ENCODE assay signal across 15 cellular contexts in the genomic region with DNA sequence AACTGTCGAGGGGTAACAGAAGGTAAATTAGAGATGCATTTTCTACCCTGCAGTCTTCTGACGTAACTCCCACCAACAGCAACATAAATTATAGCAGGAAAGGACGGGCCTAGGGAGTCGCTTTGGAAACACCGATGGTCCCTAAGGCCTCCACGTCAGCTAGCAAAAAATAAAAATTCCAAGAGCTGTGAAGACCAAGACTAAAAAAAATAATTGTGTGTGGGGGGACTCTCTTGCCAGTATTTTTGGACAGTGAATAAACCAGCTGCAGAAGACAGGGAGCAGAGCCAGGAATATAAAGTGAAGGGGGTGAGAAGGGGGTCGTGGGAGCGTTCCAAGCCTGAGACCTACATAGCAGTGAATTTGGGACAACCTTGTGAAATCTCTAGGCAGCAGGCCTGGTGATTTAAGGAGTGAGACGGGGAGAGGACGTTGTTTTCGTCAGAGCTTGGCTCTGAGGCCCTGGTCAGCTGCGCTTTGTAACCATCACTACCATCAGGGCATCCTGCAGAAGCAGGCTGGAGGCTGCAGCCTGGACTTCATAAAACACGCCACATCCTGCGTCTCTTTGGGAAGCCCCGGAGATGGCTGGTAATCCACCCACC.
DNase-seq lines count a peak whose midpoint lies in the region; ATAC-seq and TF ChIP-seq lines count a peak whose summit lies in the region.
"Had no signal": no experiment of that assay in that cellular context is flagged by ENCODE, and none has a peak within 500 bp of the region (broad histone marks: within the 10 kb centered on the region; RNA-seq: fewer than 3 reads in every experiment).

No MANE protein-coding gene starts in this region.

- intact Hi-C loops in body of pancreas (cut with DNase I) (no loop called here), testis (cut with DNase I; ENCODE audit: low total_unique reads) (no loop called here)

- H3K9me3 ChIP-seq in body of pancreas (peaks cover 0 to 10% (median 0%) of the 10 kb centered on the region in 3 donors), gastroesophageal sphincter (peaks cover 0 to 16% (median 0%) of the 10 kb centered on the region in 3 donors), testis (no peaks in the 10 kb centered on the region)

- H3K27ac ChIP-seq in body of pancreas, result no peak overlapping the region
- H3K27ac ChIP-seq in gastroesophageal sphincter, result peak overlapping the region; percentile 7 to 76 (median 53)
- H3K27ac ChIP-seq in testis, result peak overlapping the region in 1 of 2 donors; percentile 8
- H3K27ac ChIP-seq: SJSA1, skin epidermis had no signal

- H3K4me3 ChIP-seq in body of pancreas (no peak overlapping the region), gastroesophageal sphincter (no peak overlapping the region), testis (no peak overlapping the region)
- H3K4me3 ChIP-seq: SJSA1, skin epidermis had no signal

- ATAC-seq in body of pancreas, result peak; percentile 73
- ATAC-seq in gastroesophageal sphincter, result peak; percentile 91
- no peak for ATAC-seq in GM21526 (IDR thresholded peaks at IDR 0.05; ENCODE audit: low FRiP score, unreplicated experiment)
- ATAC-seq in HG03432 (IDR thresholded peaks at IDR 0.05; ENCODE audit: unreplicated experiment), result no peak
- ATAC-seq: stimulated activated naive CD8-positive, alpha-beta T cell treated with anti-CD3 and anti-CD28 coated beads, Interleukin-15, Interleukin-2, amounts not matched to agents 100 U/mL and 50 U/mL, for 24 hours had no signal

- TF ChIP-seq POLR2A in body of pancreas (IDR thresholded peaks at IDR 0.05) (no peak), gastroesophageal sphincter (IDR thresholded peaks at IDR 0.05) (no peak), testis (IDR thresholded peaks at IDR 0.05) (no peak)

- WGBS in body of pancreas, 2 donors, result 76 to 85% methylated on average over 15 of the region's 15 CpGs
- 3 to 8% methylated on average over 5 to 8 of the region's 15 CpGs for WGBS in gastroesophageal sphincter (ENCODE audit: low coverage in 1 of 2), 2 donors
- 47 to 61% methylated on average over 15 of the region's 15 CpGs for WGBS in testis, 2 donors

- TF ChIP-seq CTCF in body of pancreas (IDR thresholded peaks at IDR 0.05), result no peak
- TF ChIP-seq CTCF in gastroesophageal sphincter (IDR thresholded peaks at IDR 0.05), result no peak
- TF ChIP-seq CTCF in testis (IDR thresholded peaks at IDR 0.05), result no peak

- no peaks in the 10 kb centered on the region for H3K27me3 ChIP-seq in body of pancreas
- H3K27me3 ChIP-seq in gastroesophageal sphincter, result no peaks in the 10 kb centered on the region
- no peaks in the 10 kb centered on the region for H3K27me3 ChIP-seq in testis
- H3K27me3 ChIP-seq: SJSA1 had no signal

- H3K36me3 ChIP-seq in body of pancreas (replicated peaks in 1 of 2; ENCODE audit: insufficient read depth in 1 of 2, low read depth in 2 of 2) (no peaks in the 10 kb centered on the region), gastroesophageal sphincter (no peaks in the 10 kb centered on the region), testis (ENCODE audit: low read depth, missing control alignments) (no peaks in the 10 kb centered on the region)
- H3K36me3 ChIP-seq: SJSA1 had no signal

- TF ChIP-seq EP300 in gastroesophageal sphincter (IDR thresholded peaks at IDR 0.05), result no peak

- H3K4me1 ChIP-seq in body of pancreas, result no peaks in the 10 kb centered on the region
- H3K4me1 ChIP-seq in gastroesophageal sphincter, result peaks cover 0 to 20% (median 4%) of the 10 kb centered on the region in 3 donors
- H3K4me1 ChIP-seq in testis, result no peaks in the 10 kb centered on the region
- H3K4me1 ChIP-seq: SJSA1 had no signal

- DNase-seq in body of pancreas, result peak; percentile 20 to 58 (median 39)
- peak; percentile 15 for DNase-seq in middle frontal gyrus (ENCODE audit: extremely low spot score, low spot score)
- peak; percentile 85 for DNase-seq in testis
- no peak for DNase-seq in NCI-H1417 (lab: John Stamatoyannopoulos, UW)
- no peak for DNase-seq in germinal center (ENCODE audit: low spot score)
- DNase-seq: activated CD4-positive, alpha-beta memory T cell treated with anti-CD3 and anti-CD28 coated beads, Interleukin-2, amount 10 ng/mL, durations not matched to agents 7 days and 5 days; DMS79; foreskin melanocyte; immature natural killer cell; stimulated activated naive CD8-positive, alpha-beta T cell treated with anti-CD3 and anti-CD28 coated beads, Interleukin-15, Interleukin-2, amounts not matched to agents 100 U/mL and 50 U/mL, for 24 hours had no signal

Comparison
In these comparisons a context has a peak if more than half of its experiments do, and no peak if none do; other contexts are left out.
1. ATAC-seq: peak in body of pancreas (single experiment) and gastroesophageal sphincter (single experiment); none in GM21526 (single experiment) and HG03432 (single experiment).
2. DNase-seq: peak in body of pancreas (4 of 4), middle frontal gyrus (single experiment) and testis (single experiment); none in NCI-H1417 (0 of 3) and germinal center (single experiment).
3. H3K27ac ChIP-seq: peak in gastroesophageal sphincter (4 of 4); none in body of pancreas (0 of 4).